Comparison of ENCODE assay signal across 30 cellular contexts in genomic region chr13:49000247-49000646, GRCh38.
"Had no signal": no experiment of that assay in that cellular context is flagged by ENCODE, and none has a peak within 500 bp of the region (broad histone marks: within the 10 kb centered on the region; RNA-seq: fewer than 3 reads in every experiment).

No MANE protein-coding gene starts in this region.

- ATAC-seq: PC-3, SK-N-SH treated with all-trans-retinoic acid at 6 μM for 48 hours, T-cell had no signal

- H3K4me3 Mint-ChIP-seq: T-cell had no signal

- H3K27me3 ChIP-seq: MG63, Peyer's patch, SJCRH30 had no signal

- H3K4me2 ChIP-seq: KMS-11 had no signal

- H3K4me3 ChIP-seq: MG63, Peyer's patch, SJCRH30, SK-N-MC had no signal

- H3K9ac ChIP-seq: KMS-11 had no signal

- H3K27ac ChIP-seq: KMS-11, Peyer's patch, SJCRH30, SK-N-MC had no signal

- H3K27ac Mint-ChIP-seq: T-cell had no signal

- H3K27me3 Mint-ChIP-seq: T-cell had no signal

- DNase-seq: Kasumi-1, MG63, NCI-H1048, NCI-H1092 treated with DMSO at 0.1 percent for 48 hours, NCI-H1105 treated with DMSO at 0.1 percent for 48 hours, NCI-H1417, NCI-H1436, NCI-H146, NCI-H1694, NCI-H187, NCI-H1930, NCI-H2029 treated with DMSO at 0.1 percent for 48 hours, NCI-H226, NCI-H446 treated with DMSO at 0.1 percent for 48 hours, NCI-H510A, NCI-H524, NCI-H526, NCI-H69, NCI-H748 treated with DMSO at 0.1 percent for 48 hours, NCI-H82, PC-3, Peyer's patch, Right ventricle myocardium superior, RPMI8226, SIG-M5, SJCRH30, T-cell had no signal

- H3K4me1 ChIP-seq: Peyer's patch, SJCRH30 had no signal

- H3K9me3 ChIP-seq: Peyer's patch, SJCRH30 had no signal

- H3K36me3 ChIP-seq: Peyer's patch had no signal
